ENCODE assay signal across 23 cellular contexts in genomic region chr5:29983528-29984152, GRCh38.
"Had no signal": no experiment of that assay in that cellular context is flagged by ENCODE, and none has a peak within 500 bp of the region (broad histone marks: within the 10 kb centered on the region; RNA-seq: fewer than 3 reads in every experiment).

No MANE protein-coding gene starts in this region.

- FAIRE-seq: keratinocyte had no signal

- H3K4me3 ChIP-seq: dorsolateral prefrontal cortex, esophagus muscularis mucosa, gastroesophageal sphincter, left ventricle myocardium inferior, lung, psoas muscle, sigmoid colon, skin epidermis, testis, tibial nerve had no signal

- H3K4me1 ChIP-seq: esophagus muscularis mucosa, gastroesophageal sphincter, left ventricle myocardium inferior, psoas muscle, sigmoid colon, testis, tibial nerve had no signal

- H3K27ac ChIP-seq: dorsolateral prefrontal cortex, epithelial cell of prostate, esophagus muscularis mucosa, gastroesophageal sphincter, left ventricle myocardium inferior, neutrophil, psoas muscle, sigmoid colon, skin epidermis, testis, tibial nerve had no signal

- H3K9me3 ChIP-seq: esophagus muscularis mucosa, gastroesophageal sphincter, left ventricle myocardium inferior, neutrophil, psoas muscle, sigmoid colon, testis, tibial nerve had no signal

- H3K27me3 ChIP-seq: gastroesophageal sphincter, neutrophil, sigmoid colon, testis, tibial nerve had no signal

- H3K36me3 ChIP-seq: esophagus muscularis mucosa, gastroesophageal sphincter, left ventricle myocardium inferior, neutrophil, sigmoid colon, tibial nerve had no signal

- DNase-seq: cortex of kidney; dorsolateral prefrontal cortex; effector memory CD4-positive, alpha-beta T cell; immature natural killer cell; left ventricle myocardium inferior; mesenchymal stem cell; midbrain; psoas muscle; sigmoid colon; stimulated activated CD4-positive, alpha-beta T cell treated with anti-CD3 and anti-CD28 coated beads, Interleukin-2, amount 100 ng/mL, for 24 hours; stimulated activated CD4-positive, alpha-beta T cell treated with anti-CD3 and anti-CD28 coated beads, Interleukin-4, amount 100 ng/mL, for 4 hours; stimulated activated naive B cell treated with anti-CD40 and anti-IgM and Interleukin-4, amounts not matched to agents 10 μg/mL and 1 μg/mL and 100 μg/mL, for 72 hours; stimulated activated naive CD8-positive, alpha-beta T cell treated with anti-CD3 and anti-CD28 coated beads, Interleukin-15, amount 100 ng/mL, for 72 hours; testis had no signal

- ATAC-seq: gastroesophageal sphincter; natural killer cell treated with Interleukin-12 subunit alpha and Interleukin-12 subunit beta and Interleukin-15 and Interleukin-18, amount 100 ng/mL, for 72 hours; psoas muscle; stimulated activated naive B cell treated with anti-CD40 and anti-IgM and Interleukin-4, amounts not matched to agents 10 μg/mL and 1 μg/mL and 100 μg/mL, for 72 hours; stimulated activated naive CD8-positive, alpha-beta T cell treated with anti-CD3 and anti-CD28 coated beads, Interleukin-15, amount 100 ng/mL, for 72 hours had no signal
